In genomic region chr2:201470821-201471731, GRCh38 we compare ENCODE assay signal across 16 cellular contexts. TPM values are rescaled to one million over a fixed set of nuclear protein-coding genes. Genes with fewer than 3 reads are reported as not detected.
A peak's percentile ranks its signal among the peaks of the same experiment; 100 is the strongest.
DNase-seq lines count a peak whose midpoint lies in the region; ATAC-seq, FAIRE-seq and TF ChIP-seq lines count a peak whose summit lies in the region.
"Had no signal": no experiment of that assay in that cellular context is flagged by ENCODE, and none has a peak within 500 bp of the region (broad histone marks: within the 10 kb centered on the region; RNA-seq: fewer than 3 reads in every experiment).

No MANE protein-coding gene starts in this region.

- peaks cover 0 to 13% (median 2%) of the 10 kb centered on the region in 12 donors for H3K4me1 ChIP-seq in heart left ventricle
- H3K4me1 ChIP-seq in right cardiac atrium (ENCODE audit: control insufficient read depth, insufficient read depth, low read length): no peaks in the 10 kb centered on the region
- H3K4me1 ChIP-seq in mammary epithelial cell (ENCODE audit: insufficient read depth, low read length): peaks cover 18% of the 10 kb centered on the region
- peaks cover 14% of the 10 kb centered on the region for H3K4me1 ChIP-seq in left ventricle myocardium inferior

- H3K36me3 ChIP-seq in heart left ventricle: peaks cover 0 to 95% (median 69%) of the 10 kb centered on the region in 9 donors
- H3K36me3 ChIP-seq in mammary epithelial cell (ENCODE audit: insufficient read depth, low read length): peaks cover 2% of the 10 kb centered on the region
- peaks cover 78% of the 10 kb centered on the region for H3K36me3 ChIP-seq in left ventricle myocardium inferior

- no peak overlapping the region for H2AFZ ChIP-seq in mammary epithelial cell (ENCODE audit: low read depth, low read length)

- BruUV-seq in mammary epithelial cell (replicated peaks; lab: Mats Ljungman, UMichigan): no TSS peak

- no peak overlapping the region for H3K9ac ChIP-seq in mammary epithelial cell (ENCODE audit: insufficient read depth, low read length)

- intact Hi-C loops in heart left ventricle (cut with DNase I) (loop anchor here in 2 of 10 donors (5.0 to 10.0 kb wide), 2 partner anchors 79 to 254 kb away; no protein-coding TSS in a partner anchor), right cardiac atrium (cut with DNase I) (no loop called here), mammary epithelial cell (cut with micrococcal nuclease) (no loop called here), left ventricle myocardium inferior (cut with micrococcal nuclease) (no loop called here)

- TF ChIP-seq CTCF in heart left ventricle (IDR thresholded peaks at IDR 0.05) (peak in 8 of 12 donors; percentile 9 to 44 (median 24)), mammary epithelial cell (conservative IDR thresholded peaks at IDR 0.05 in 1 of 2, IDR thresholded peaks at IDR 0.05 in 1 of 2; ENCODE audit: extremely low read depth in 1 of 2, insufficient read depth in 1 of 2, low read depth in 1 of 2, low read length in 2 of 2) (no peak), left ventricle myocardium inferior (IDR thresholded peaks at IDR 0.05; ENCODE audit: borderline replicate concordance) (peak; percentile 43)

- CTCF ChIA-PET in mammary epithelial cell (lab: Charles Lee; ENCODE audit: low non-redundant PET): interaction anchor here (0.5 kb wide), 1 partner anchor 274 kb away, joined by 3 read pairs; no protein-coding TSS in a partner anchor

- H3K27ac ChIP-seq in heart left ventricle (peak overlapping the region in 3 of 12 donors; percentile 14 to 25 (median 20)), right cardiac atrium (ENCODE audit: low read length) (no peak overlapping the region), mammary epithelial cell (ENCODE audit: insufficient read depth, low read depth, low read length) (no peak overlapping the region), left ventricle myocardium inferior (replicated peaks) (no peak overlapping the region)
- H3K27ac ChIP-seq: epithelial cell of prostate, neutrophil had no signal

- no peak for TF ChIP-seq POLR2A in heart left ventricle (IDR thresholded peaks at IDR 0.05)

- dilution Hi-C loops in mammary epithelial cell (cut with HindIII; ENCODE audit: low sequenced_read_pairs): no loop called here

- no peaks in the 10 kb centered on the region for H3K27me3 ChIP-seq in heart left ventricle
- H3K27me3 ChIP-seq in right cardiac atrium (ENCODE audit: control insufficient read depth, insufficient read depth): no peaks in the 10 kb centered on the region
- no peaks in the 10 kb centered on the region for H3K27me3 ChIP-seq in mammary epithelial cell (ENCODE audit: insufficient read depth, low read length)
- no peaks in the 10 kb centered on the region for H3K27me3 ChIP-seq in left ventricle myocardium inferior (ENCODE audit: low read depth)
- H3K27me3 ChIP-seq: neutrophil had no signal

- H4K20me1 ChIP-seq in mammary epithelial cell (ENCODE audit: insufficient read depth, low read length): no peaks in the 10 kb centered on the region

- in situ Hi-C loops in mammary epithelial cell (cut with MboI; ENCODE audit: low sequenced_read_pairs in 2 of 2): no loop called here

- H3K4me2 ChIP-seq in mammary epithelial cell (ENCODE audit: insufficient read depth, low read depth, low read length): no peak overlapping the region

- DNase-seq in heart left ventricle: peak in 2 of 5 donors; percentile 39 to 47
- DNase-seq in right cardiac atrium: no peak
- peak; percentile 17 for DNase-seq in mammary epithelial cell
- peak; percentile 16 for DNase-seq in left ventricle myocardium inferior
- DNase-seq in urothelium cell line (ENCODE audit: low spot score): peak; percentile 27
- DNase-seq in DMS 273 treated with DMSO at 0.1 percent for 48 hours (lab: John Stamatoyannopoulos, UW): no peak
- DNase-seq in NCI-H187 (lab: John Stamatoyannopoulos, UW): no peak
- DNase-seq: activated CD8-positive, alpha-beta memory T cell treated with anti-CD3 and anti-CD28 coated beads, Interleukin-2, amount 10 ng/mL, durations not matched to agents 7 days and 5 days; activated naive CD4-positive, alpha-beta T cell treated with anti-CD3 and anti-CD28 coated beads for 36 hours; GDM1; NCI-H2171 treated with DMSO at 0.1 percent for 48 hours; OCI-M1; stimulated activated naive CD8-positive, alpha-beta T cell treated with anti-CD3 and anti-CD28 coated beads, Interleukin-15, amount 100 ng/mL, for 72 hours had no signal

- ATAC-seq in heart left ventricle: peak in 3 of 4 donors; percentile 80 to 89 (median 86)
- ATAC-seq in right cardiac atrium: no peak
- ATAC-seq in GM19023 (IDR thresholded peaks at IDR 0.05; ENCODE audit: unreplicated experiment): no peak
- ATAC-seq: activated CD8-positive, alpha-beta memory T cell treated with anti-CD3 and anti-CD28 coated beads, Interleukin-2, amount 10 ng/mL, durations not matched to agents 7 days and 5 days; stimulated activated naive CD8-positive, alpha-beta T cell treated with anti-CD3 and anti-CD28 coated beads, Interleukin-15, amount 100 ng/mL, for 72 hours had no signal

- H3K4me3 ChIP-seq in heart left ventricle: no peak overlapping the region
- H3K4me3 ChIP-seq in right cardiac atrium (ENCODE audit: low read length): no peak overlapping the region
- no peak overlapping the region for H3K4me3 ChIP-seq in mammary epithelial cell (replicated peaks in 1 of 3; ENCODE audit: insufficient read depth in 1 of 3, low read depth in 2 of 3, low read length in 3 of 3)
- no peak overlapping the region for H3K4me3 ChIP-seq in left ventricle myocardium inferior

- no peaks in the 10 kb centered on the region for H3K9me3 ChIP-seq in heart left ventricle
- H3K9me3 ChIP-seq in right cardiac atrium (ENCODE audit: control insufficient read depth, low read length): no peaks in the 10 kb centered on the region
- no peaks in the 10 kb centered on the region for H3K9me3 ChIP-seq in mammary epithelial cell (replicated peaks; ENCODE audit: insufficient read depth, low read length)
- H3K9me3 ChIP-seq in left ventricle myocardium inferior (replicated peaks): no peaks in the 10 kb centered on the region
- H3K9me3 ChIP-seq: neutrophil had no signal

- no peak for FAIRE-seq in urothelium cell line (lab: Jason Lieb, UNC)

- WGBS in heart left ventricle, 4 donors: 68 to 72% (median 69%) methylated on average over 9 of the region's 9 CpGs
- 81% methylated on average over 9 of the region's 9 CpGs for WGBS in right cardiac atrium
- 84% methylated on average over 9 of the region's 9 CpGs for WGBS in mammary epithelial cell (ENCODE audit: low coverage, missing lambda C conversion rate)

- H3K79me2 ChIP-seq in mammary epithelial cell (ENCODE audit: insufficient read depth, low read length): no peaks in the 10 kb centered on the region

RNA-seq across cellular contexts. Expression of gene STRADB, which starts 19.5 kb away (rescaled TPM):
- 100 to 1,000 TPM in 1 of 9 donors, 10 to 100 TPM in 8; 45.0 to 105 (median 57.9) TPM for total RNA-seq in heart left ventricle
- 10 to 100 TPM; 28.6 to 59.9 TPM for polyA plus RNA-seq in heart left ventricle
- 10 to 100 TPM; 35.4 to 51.3 (median 43.4) TPM for total RNA-seq in right cardiac atrium
- 46.9 TPM for polyA plus RNA-seq in right cardiac atrium
- 10 to 100 TPM; 12.8 to 19.2 TPM for total RNA-seq in mammary epithelial cell
- 5.1 TPM for polyA plus RNA-seq in mammary epithelial cell
- 10.0 TPM for polyA minus RNA-seq in mammary epithelial cell
- total RNA-seq in left ventricle myocardium inferior: 57.5 TPM

RNA-seq across cellular contexts. Expression of gene TRAK2, which starts 19.8 kb away (rescaled TPM):
- total RNA-seq in heart left ventricle (100 to 1,000 TPM; 110 to 201 (median 146) TPM), right cardiac atrium (100 to 1,000 TPM in 3 of 4 donors, 10 to 100 TPM in 1; 98.2 to 141 (median 134) TPM), mammary epithelial cell (10 to 100 TPM; 18.9 to 28.7 TPM), left ventricle myocardium inferior (169 TPM)
- polyA plus RNA-seq in heart left ventricle (10 to 100 TPM; 41.2 to 41.9 TPM), right cardiac atrium (37.6 TPM), mammary epithelial cell (8.6 TPM)
- 15.9 TPM for polyA minus RNA-seq in mammary epithelial cell

Comparison
In these comparisons a context has a peak if more than half of its experiments do, and no peak if none do; other contexts are left out.
1. ATAC-seq: peak in heart left ventricle (3 of 4); none in right cardiac atrium (0 of 2) and GM19023 (single experiment).
2. DNase-seq: peak in mammary epithelial cell (single experiment), left ventricle myocardium inferior (single experiment) and urothelium cell line (single experiment); none in right cardiac atrium (0 of 3), DMS 273 treated with DMSO at 0.1 percent for 48 hours (single experiment) and NCI-H187 (0 of 2).
3. CTCF ChIP-seq: peak in heart left ventricle (8 of 12) and left ventricle myocardium inferior (single experiment); none in mammary epithelial cell (0 of 2).